Comparison of ENCODE assay signal across 10 cellular contexts in genomic region chr12:112524676-112525425, GRCh38.
A peak's percentile ranks its signal among the peaks of the same experiment; 100 is the strongest.
DNase-seq lines count a peak whose midpoint lies in the region; ATAC-seq and TF ChIP-seq lines count a peak whose summit lies in the region.
"Had no signal": no experiment of that assay in that cellular context is flagged by ENCODE, and none has a peak within 500 bp of the region (broad histone marks: within the 10 kb centered on the region; RNA-seq: fewer than 3 reads in every experiment).

No MANE protein-coding gene starts in this region.

- H3K4me1 ChIP-seq in adipocyte (ENCODE audit: control insufficient read depth, insufficient read depth, low read length): no peaks in the 10 kb centered on the region
- H3K4me1 ChIP-seq in testis: no peaks in the 10 kb centered on the region

- 70 to 71% methylated on average over 5 of the region's 5 CpGs for WGBS in testis, 2 donors

- TF ChIP-seq POLR2A in testis (IDR thresholded peaks at IDR 0.05): no peak

- H3K4me3 ChIP-seq in adipocyte (ENCODE audit: low read length) (no peak overlapping the region), testis (no peak overlapping the region)

- DNase-seq in AG08395 (ENCODE audit: low spot score) (peak; percentile 18), HT-29 (ENCODE audit: low spot score) (peak; percentile 52), adipocyte (ENCODE audit: low read depth) (peak; percentile 17), iPS-NIHi11 (ENCODE audit: low spot score) (peak; percentile 52), mucosa of gallbladder (ENCODE audit: low spot score) (no peak), testis (no peak)
- DNase-seq in stimulated activated CD4-positive, alpha-beta T cell treated with anti-CD3 and anti-CD28 coated beads, Interleukin-12 subunit alpha, Interleukin-12 subunit beta, amount 100 ng/mL, for 4 hours: no peak
- DNase-seq: activated T-cell treated with anti-CD3 and anti-CD28 coated beads, Interleukin-2, amount 50 U/mL, for 24 hours; NCI-H146 had no signal

- H3K9me3 ChIP-seq in adipocyte (ENCODE audit: control insufficient read depth, low read length): no peaks in the 10 kb centered on the region
- H3K9me3 ChIP-seq in testis: no peaks in the 10 kb centered on the region

- peaks cover 8% of the 10 kb centered on the region for H3K27me3 ChIP-seq in adipocyte (replicated peaks; ENCODE audit: control insufficient read depth, insufficient read depth, low read length)
- H3K27me3 ChIP-seq in testis: no peaks in the 10 kb centered on the region

- ATAC-seq in GM21360 (IDR thresholded peaks at IDR 0.05; ENCODE audit: unreplicated experiment): no peak

- no peak overlapping the region for H3K27ac ChIP-seq in testis

- no peak for TF ChIP-seq CTCF in testis (IDR thresholded peaks at IDR 0.05)

- H3K36me3 ChIP-seq in adipocyte (ENCODE audit: control insufficient read depth, insufficient read depth, low read length, severe bottlenecking) (no peaks in the 10 kb centered on the region), testis (ENCODE audit: low read depth, missing control alignments) (no peaks in the 10 kb centered on the region)

- intact Hi-C loops in testis (cut with DNase I; ENCODE audit: low total_unique reads): no loop called here

- no peak overlapping the region for H3K9ac ChIP-seq in adipocyte (ENCODE audit: low read length)

Comparison
In these comparisons a context has a peak if more than half of its experiments do, and no peak if none do; other contexts are left out.
1. DNase-seq: peak in AG08395 (single experiment), HT-29 (single experiment), adipocyte (single experiment) and iPS-NIHi11 (single experiment); none in stimulated activated CD4-positive, alpha-beta T cell treated with anti-CD3 and anti-CD28 coated beads, Interleukin-12 subunit alpha, Interleukin-12 subunit beta, amount 100 ng/mL, for 4 hours (single experiment), mucosa of gallbladder (single experiment) and testis (single experiment).